In genomic region chr14:58275527-58276190, GRCh38 we compare ENCODE assay signal across 13 cellular contexts. TPM values are rescaled to one million over a fixed set of nuclear protein-coding genes. Genes with fewer than 3 reads are reported as not detected.
DNase-seq lines count a peak whose midpoint lies in the region; ATAC-seq and TF ChIP-seq lines count a peak whose summit lies in the region.
"Had no signal": no experiment of that assay in that cellular context is flagged by ENCODE, and none has a peak within 500 bp of the region (broad histone marks: within the 10 kb centered on the region; RNA-seq: fewer than 3 reads in every experiment).

No MANE protein-coding gene starts in this region.

- 76 to 87% (median 83%) methylated on average over 2 of the region's 2 CpGs for WGBS in stomach, 5 donors
- WGBS in transverse colon (ENCODE audit: low coverage in 1 of 2), 2 donors, result 81 to 90% methylated on average over 2 of the region's 2 CpGs

- no peak for ATAC-seq in left lung
- ATAC-seq in HG02678 (IDR thresholded peaks at IDR 0.05; ENCODE audit: unreplicated experiment), result no peak

- TF ChIP-seq EP300 in stomach (IDR thresholded peaks at IDR 0.05) (no peak), transverse colon (IDR thresholded peaks at IDR 0.05; ENCODE audit: low read depth) (no peak)

- no peaks in the 10 kb centered on the region for H3K9me3 Mint-ChIP-seq in activated naive CD4-positive, alpha-beta T cell treated with anti-CD3 and anti-CD28 coated beads, Interleukin-2, amount 50 U/mL, for 24 hours
- H3K9me3 Mint-ChIP-seq in activated CD4-positive, alpha-beta memory T cell treated with anti-CD3 and anti-CD28 coated beads, Interleukin-2, amount 10 ng/mL, durations not matched to agents 7 days and 5 days, result no peaks in the 10 kb centered on the region

- peaks cover 23% of the 10 kb centered on the region for H3K36me3 Mint-ChIP-seq in activated naive CD4-positive, alpha-beta T cell treated with anti-CD3 and anti-CD28 coated beads, Interleukin-2, amount 50 U/mL, for 24 hours
- H3K36me3 Mint-ChIP-seq in activated CD4-positive, alpha-beta memory T cell treated with anti-CD3 and anti-CD28 coated beads, Interleukin-2, amount 10 ng/mL, durations not matched to agents 7 days and 5 days (ENCODE audit: low read depth), result peaks cover 68% of the 10 kb centered on the region

- H3K4me3 Mint-ChIP-seq in activated naive CD4-positive, alpha-beta T cell treated with anti-CD3 and anti-CD28 coated beads, Interleukin-2, amount 50 U/mL, for 24 hours, result peak overlapping the region; percentile 51
- H3K4me3 Mint-ChIP-seq in activated CD4-positive, alpha-beta memory T cell treated with anti-CD3 and anti-CD28 coated beads, Interleukin-2, amount 10 ng/mL, durations not matched to agents 7 days and 5 days, result peak overlapping the region; percentile 11

- DNase-seq in activated naive CD4-positive, alpha-beta T cell treated with anti-CD3 and anti-CD28 coated beads, Interleukin-2, amount 50 U/mL, for 16 hours, result no peak
- no peak for DNase-seq in activated CD4-positive, alpha-beta memory T cell treated with anti-CD3 and anti-CD28 coated beads, Interleukin-2, amount 10 ng/mL, durations not matched to agents 7 days and 5 days
- no peak for DNase-seq in left lung
- DNase-seq in stomach, result no peak
- no peak for DNase-seq in SKM-1 treated with dmso at 0.1 percent for 144 hours (lab: John Stamatoyannopoulos, UW; ENCODE audit: unreplicated experiment)
- DNase-seq in transverse colon, result no peak
- DNase-seq: activated CD8-positive, alpha-beta memory T cell treated with anti-CD3 and anti-CD28 coated beads, Interleukin-2, amount 50 U/mL, for 4 hours; AML-193; hypothalamus; mammary epithelial cell; NCI-H2227 treated with DMSO at 0.1 percent for 48 hours had no signal

- TF ChIP-seq POLR2A in stomach (IDR thresholded peaks at IDR 0.05) (no peak), transverse colon (IDR thresholded peaks at IDR 0.05) (no peak)

- peak overlapping the region; percentile 11 to 37 for H3K27ac ChIP-seq in left lung
- peak overlapping the region in 3 of 5 donors; percentile 2 to 11 (median 3) for H3K27ac ChIP-seq in stomach
- H3K27ac ChIP-seq in transverse colon, result peak overlapping the region in 2 of 4 donors; percentile 3 to 18

- H3K27ac Mint-ChIP-seq in activated naive CD4-positive, alpha-beta T cell treated with anti-CD3 and anti-CD28 coated beads, Interleukin-2, amount 50 U/mL, for 24 hours, result peak overlapping the region; percentile 94
- peak overlapping the region; percentile 82 for H3K27ac Mint-ChIP-seq in activated CD4-positive, alpha-beta memory T cell treated with anti-CD3 and anti-CD28 coated beads, Interleukin-2, amount 10 ng/mL, durations not matched to agents 7 days and 5 days

- no peaks in the 10 kb centered on the region for H3K27me3 Mint-ChIP-seq in activated naive CD4-positive, alpha-beta T cell treated with anti-CD3 and anti-CD28 coated beads, Interleukin-2, amount 50 U/mL, for 24 hours
- no peaks in the 10 kb centered on the region for H3K27me3 Mint-ChIP-seq in activated CD4-positive, alpha-beta memory T cell treated with anti-CD3 and anti-CD28 coated beads, Interleukin-2, amount 10 ng/mL, durations not matched to agents 7 days and 5 days

- H3K4me3 ChIP-seq in left lung, result no peak overlapping the region
- H3K4me3 ChIP-seq in stomach, result no peak overlapping the region
- no peak overlapping the region for H3K4me3 ChIP-seq in transverse colon

- in situ Hi-C loops in transverse colon (cut with MboI; ENCODE audit: low pct_ligation_motif_present in 1 of 4, low pct_unique_long_range_greater_than_20kb in 1 of 4, low sequenced_read_pairs in 3 of 4), result no loop called here

- H3K4me1 ChIP-seq in left lung, result peaks cover 2 to 61% of the 10 kb centered on the region in 2 donors
- H3K4me1 ChIP-seq in stomach, result peaks cover 1 to 66% (median 40%) of the 10 kb centered on the region in 4 donors
- peaks cover 9 to 45% (median 14%) of the 10 kb centered on the region in 4 donors for H3K4me1 ChIP-seq in transverse colon

- peaks cover 52% of the 10 kb centered on the region for H3K4me1 Mint-ChIP-seq in activated naive CD4-positive, alpha-beta T cell treated with anti-CD3 and anti-CD28 coated beads, Interleukin-2, amount 50 U/mL, for 24 hours
- peaks cover 40% of the 10 kb centered on the region for H3K4me1 Mint-ChIP-seq in activated CD4-positive, alpha-beta memory T cell treated with anti-CD3 and anti-CD28 coated beads, Interleukin-2, amount 10 ng/mL, durations not matched to agents 7 days and 5 days

- POLR2A ChIA-PET in activated CD4-positive, alpha-beta memory T cell treated with anti-CD3 and anti-CD28 coated beads, Interleukin-2, amount 10 ng/mL, durations not matched to agents 7 days and 5 days (lab: Charles Lee), result interaction anchor here (0.9 to 5.5 kb wide), 9 partner anchors 8 to 152 kb away, joined by 3 to 59 read pairs (median 5); partner anchors contain the start of genes ARID4A, KIAA0586 and TIMM9

- H3K36me3 ChIP-seq in left lung, result peaks cover 0 to 75% of the 10 kb centered on the region in 2 donors
- peaks cover 9 to 78% (median 72%) of the 10 kb centered on the region in 4 donors for H3K36me3 ChIP-seq in stomach
- H3K36me3 ChIP-seq in transverse colon, result peaks cover 0 to 42% (median 15%) of the 10 kb centered on the region in 4 donors

- H3K27me3 ChIP-seq in left lung (no peaks in the 10 kb centered on the region), stomach (no peaks in the 10 kb centered on the region), transverse colon (no peaks in the 10 kb centered on the region)

- TF ChIP-seq CTCF in left lung (IDR thresholded peaks at IDR 0.05), result no peak
- no peak for TF ChIP-seq CTCF in stomach (IDR thresholded peaks at IDR 0.05)
- no peak for TF ChIP-seq CTCF in transverse colon (IDR thresholded peaks at IDR 0.05)

- intact Hi-C loops in left lung (cut with DNase I) (no loop called here), stomach (cut with DNase I; ENCODE audit: low total_unique reads) (no loop called here), transverse colon (cut with DNase I; ENCODE audit: low total_unique reads) (no loop called here)

- H3K9me3 ChIP-seq in left lung (no peaks in the 10 kb centered on the region), stomach (no peaks in the 10 kb centered on the region), transverse colon (no peaks in the 10 kb centered on the region)

- CTCF ChIA-PET in activated CD4-positive, alpha-beta memory T cell treated with anti-CD3 and anti-CD28 coated beads, Interleukin-2, amount 10 ng/mL, durations not matched to agents 7 days and 5 days (lab: Charles Lee), result interaction anchor here (1.2 to 2.1 kb wide), 2 partner anchors 23 to 120 kb away, joined by 5 read pairs; partner anchors contain the start of genes ARID4A and TOMM20L

RNA-seq across cellular contexts. Expression of gene ARID4A, which starts 22.7 kb away (rescaled TPM):
- 10 to 100 TPM; 37.9 to 41.7 TPM for total RNA-seq in activated CD4-positive, alpha-beta memory T cell treated with anti-CD3 and anti-CD28 coated beads, Interleukin-2, amount 10 ng/mL, durations not matched to agents 7 days and 5 days
- total RNA-seq in left lung (10 to 100 TPM; 27.6 to 27.7 TPM), stomach (10 to 100 TPM; 13.4 to 58.8 (median 15.8) TPM), transverse colon (10 to 100 TPM; 20.6 to 46.4 (median 22.6) TPM)
- polyA plus RNA-seq in stomach, result 1 to 10 TPM; 3.5 to 6.9 (median 4.2) TPM

RNA-seq across cellular contexts. Expression of gene PSMA3, which starts 31.0 kb away (rescaled TPM):
- 100 to 1,000 TPM; 243 to 259 TPM for total RNA-seq in activated CD4-positive, alpha-beta memory T cell treated with anti-CD3 and anti-CD28 coated beads, Interleukin-2, amount 10 ng/mL, durations not matched to agents 7 days and 5 days
- 100 to 1,000 TPM; 152 to 238 TPM for total RNA-seq in left lung
- total RNA-seq in stomach, result 100 to 1,000 TPM in 1 of 5 donors, 10 to 100 TPM in 4; 49.6 to 104 (median 86.9) TPM
- polyA plus RNA-seq in stomach, result 100 to 1,000 TPM; 142 to 158 (median 156) TPM
- 10 to 100 TPM; 38.5 to 87.3 (median 80.3) TPM for total RNA-seq in transverse colon
